ENCODE assay signal across 11 cellular contexts in genomic region chr5:93586948-93587918, GRCh38. TPM values are rescaled to one million over a fixed set of nuclear protein-coding genes. Genes with fewer than 3 reads are reported as not detected.
A peak's percentile ranks its signal among the peaks of the same experiment; 100 is the strongest.
DNase-seq lines count a peak whose midpoint lies in the region; ATAC-seq and TF ChIP-seq lines count a peak whose summit lies in the region.
"Had no signal": no experiment of that assay in that cellular context is flagged by ENCODE, and none has a peak within 500 bp of the region (broad histone marks: within the 10 kb centered on the region; RNA-seq: fewer than 3 reads in every experiment).

No MANE protein-coding gene starts in this region.

- no peaks in the 10 kb centered on the region for H3K36me3 ChIP-seq in kidney epithelial cell (ENCODE audit: control insufficient read depth, insufficient read depth, low read length)
- H3K36me3 ChIP-seq: SJCRH30 had no signal

- peak overlapping the region; percentile 26 for H3K27ac Mint-ChIP-seq in T-helper 2 cell treated with Interferon-gamma antibody and Interleukin-4, amounts not matched to agents 5 μg/mL and 100 μg/mL, for 36 hours
- peak overlapping the region in 1 of 2 donors; percentile 57 for H3K27ac Mint-ChIP-seq in stimulated activated naive CD8-positive, alpha-beta T cell treated with anti-CD3 and anti-CD28 coated beads, Interleukin-15, amount 100 ng/mL, for 72 hours
- H3K27ac Mint-ChIP-seq: activated naive CD4-positive, alpha-beta T cell treated with anti-CD3 and anti-CD28 coated beads, Interleukin-2, amount 50 U/mL, for 72 hours had no signal

- H3K9me3 Mint-ChIP-seq in T-helper 2 cell treated with Interferon-gamma antibody and Interleukin-4, amounts not matched to agents 5 μg/mL and 100 μg/mL, for 36 hours: no peaks in the 10 kb centered on the region
- H3K9me3 Mint-ChIP-seq in stimulated activated naive CD8-positive, alpha-beta T cell treated with anti-CD3 and anti-CD28 coated beads, Interleukin-15, amount 100 ng/mL, for 72 hours: peaks cover 0 to 6% of the 10 kb centered on the region in 2 donors

- H3K36me3 Mint-ChIP-seq in T-helper 2 cell treated with Interferon-gamma antibody and Interleukin-4, amounts not matched to agents 5 μg/mL and 100 μg/mL, for 36 hours (ENCODE audit: low read depth): peaks cover 4% of the 10 kb centered on the region

- peaks cover 66% of the 10 kb centered on the region for H3K27me3 Mint-ChIP-seq in T-helper 2 cell treated with Interferon-gamma antibody and Interleukin-4, amounts not matched to agents 5 μg/mL and 100 μg/mL, for 36 hours (ENCODE audit: low read depth)
- H3K27me3 Mint-ChIP-seq in stimulated activated naive CD8-positive, alpha-beta T cell treated with anti-CD3 and anti-CD28 coated beads, Interleukin-15, amount 100 ng/mL, for 72 hours: peaks cover 47% of the 10 kb centered on the region

- H3K4me3 Mint-ChIP-seq in T-helper 2 cell treated with Interferon-gamma antibody and Interleukin-4, amounts not matched to agents 5 μg/mL and 100 μg/mL, for 36 hours: no peak overlapping the region
- H3K4me3 Mint-ChIP-seq in stimulated activated naive CD8-positive, alpha-beta T cell treated with anti-CD3 and anti-CD28 coated beads, Interleukin-15, amount 100 ng/mL, for 72 hours: peak overlapping the region; percentile 53 to 71

- peak; percentile 8 for ATAC-seq in stimulated activated naive CD8-positive, alpha-beta T cell treated with anti-CD3 and anti-CD28 coated beads, Interleukin-15, amount 100 ng/mL, for 72 hours
- ATAC-seq in HG02763 (IDR thresholded peaks at IDR 0.05; ENCODE audit: unreplicated experiment): no peak
- ATAC-seq: activated naive CD4-positive, alpha-beta T cell treated with anti-CD3 and anti-CD28 coated beads, Interleukin-2, amount 50 U/mL, for 72 hours had no signal

- no peaks in the 10 kb centered on the region for H3K27me3 ChIP-seq in kidney epithelial cell (ENCODE audit: control insufficient read depth, insufficient read depth, low read length)
- H3K27me3 ChIP-seq: SJCRH30 had no signal

- peak overlapping the region; percentile 77 for H3K4me3 ChIP-seq in kidney epithelial cell (ENCODE audit: low read depth, low read length)

- H3K4me1 Mint-ChIP-seq in T-helper 2 cell treated with Interferon-gamma antibody and Interleukin-4, amounts not matched to agents 5 μg/mL and 100 μg/mL, for 36 hours (ENCODE audit: low read depth): peaks cover 8% of the 10 kb centered on the region
- H3K4me1 Mint-ChIP-seq in stimulated activated naive CD8-positive, alpha-beta T cell treated with anti-CD3 and anti-CD28 coated beads, Interleukin-15, amount 100 ng/mL, for 72 hours: peaks cover 28% of the 10 kb centered on the region

- TF ChIP-seq CTCF in kidney epithelial cell (IDR thresholded peaks at IDR 0.05; ENCODE audit: insufficient read depth, low read length, poor library complexity, severe bottlenecking): no peak

- DNase-seq in T-helper 2 cell treated with Interferon-gamma antibody and Interleukin-4, amounts not matched to agents 5 μg/mL and 100 μg/mL, for 36 hours (ENCODE audit: low spot score): no peak
- no peak for DNase-seq in T-helper 2 cell
- peak; percentile 68 for DNase-seq in astrocyte of the hippocampus (ENCODE audit: low read depth, low spot score)
- DNase-seq in kidney epithelial cell (ENCODE audit: low read depth): no peak
- DNase-seq in stimulated activated naive CD8-positive, alpha-beta T cell treated with anti-CD3 and anti-CD28 coated beads, Interleukin-15, amount 100 ng/mL, for 72 hours: no peak
- no peak for DNase-seq in islet precursor cell
- DNase-seq in NCI-H1092 (lab: John Stamatoyannopoulos, UW): no peak
- DNase-seq: kidney glomerular epithelial cell, SJCRH30 had no signal

RNA-seq across cellular contexts. Expression of gene NR2F1, which starts 4.2 kb away (rescaled TPM):
- total RNA-seq in kidney epithelial cell: 12.8 and 13.2 TPM in 2 replicates
- total RNA-seq: activated naive CD4-positive, alpha-beta T cell treated with anti-CD3 and anti-CD28 coated beads, Interleukin-2, amount 50 U/mL, for 72 hours had no signal

RNA-seq across cellular contexts. Expression of gene NR2F1-AS1, which starts 6.2 kb away (rescaled TPM):
- 5.3 and 9.5 TPM in 2 replicates for total RNA-seq in kidney epithelial cell
- total RNA-seq: activated naive CD4-positive, alpha-beta T cell treated with anti-CD3 and anti-CD28 coated beads, Interleukin-2, amount 50 U/mL, for 72 hours had no signal
